16 cellular contexts compared by ENCODE assay signal in the genomic region with DNA sequence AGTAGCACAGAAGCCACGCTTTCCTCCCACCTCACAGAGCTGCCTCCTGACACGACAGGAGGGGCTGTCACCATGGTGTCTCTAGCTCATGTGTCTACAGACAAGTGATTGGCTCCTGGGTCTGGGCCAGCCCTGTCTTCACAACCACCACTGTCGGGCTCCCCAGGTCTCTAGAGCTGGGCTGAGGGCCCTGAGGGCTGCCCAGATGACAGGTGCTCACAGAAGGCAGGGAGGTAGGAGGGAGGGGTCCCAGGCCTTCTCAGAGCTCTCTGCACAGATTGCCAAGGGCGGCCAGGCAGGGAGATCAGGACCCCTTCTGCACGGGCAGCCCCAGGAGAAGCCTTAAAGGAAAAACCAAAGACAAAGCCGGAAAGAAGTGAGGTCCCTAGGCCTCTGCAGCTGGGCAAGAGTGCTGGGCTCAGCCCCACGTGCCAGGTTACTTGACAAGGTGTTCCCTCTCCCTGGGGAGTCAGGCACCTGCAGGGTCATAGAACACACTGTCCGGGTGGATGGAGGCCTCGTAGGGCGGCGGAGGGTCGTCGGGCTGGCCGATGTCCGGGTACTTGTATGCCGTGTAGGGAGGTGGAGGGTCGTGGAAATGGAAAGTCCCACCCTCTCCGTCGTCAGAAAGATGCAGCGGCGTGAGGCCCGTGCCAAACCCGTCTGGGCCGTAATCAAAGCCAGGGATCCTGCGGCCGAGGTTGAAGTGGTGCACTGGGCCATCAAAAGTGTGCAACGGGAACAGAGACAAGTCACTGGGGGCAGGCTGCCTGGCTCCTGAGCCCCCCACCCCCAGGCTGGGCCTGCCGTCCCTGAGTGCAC.
"Had no signal": no experiment of that assay in that cellular context is flagged by ENCODE, and none has a peak within 500 bp of the region (broad histone marks: within the 10 kb centered on the region; RNA-seq: fewer than 3 reads in every experiment).

No MANE protein-coding gene starts in this region.

- H3K9me3 Mint-ChIP-seq: activated T-helper 2 cell treated with anti-CD3 and anti-CD28 coated beads, Interferon-gamma antibody, Interleukin-2, Interleukin-4, amounts not matched to agents 10 μg/mL and 5 μg/mL and 100 μg/mL, durations not matched to agents 14 hours and 24 hours and 36 hours; mesothelial cell of epicardium; stimulated activated naive CD8-positive, alpha-beta T cell treated with anti-CD3 and anti-CD28 coated beads, Interleukin-15, Interleukin-2, amounts not matched to agents 100 ng/mL and 50 ng/mL, for 24 hours had no signal

- H3K27me3 ChIP-seq: ascending aorta, esophagus muscularis mucosa had no signal

- H3K4me1 ChIP-seq: ascending aorta, esophagus muscularis mucosa, psoas muscle had no signal

- DNase-seq: activated CD4-positive, alpha-beta T cell treated with anti-CD3 and anti-CD28 coated beads for 36 hours; activated CD8-positive, alpha-beta memory T cell treated with anti-CD3 and anti-CD28 coated beads, Interleukin-2, amount 50 U/mL, for 48 hours; activated CD8-positive, alpha-beta T cell treated with anti-CD3 and anti-CD28 coated beads, Interleukin-2, amount 10 ng/mL, durations not matched to agents 7 days and 5 days; foreskin fibroblast; left ventricle myocardium superior; stimulated activated CD4-positive, alpha-beta T cell treated with anti-CD3 and anti-CD28 coated beads, Interleukin-2, amount 100 ng/mL, for 48 hours; T1000; WERI-Rb-1 had no signal

- H3K27me3 Mint-ChIP-seq: activated CD4-positive, alpha-beta T cell treated with anti-CD3 and anti-CD28 coated beads for 36 hours; activated naive CD8-positive, alpha-beta T cell; stimulated activated naive CD8-positive, alpha-beta T cell treated with anti-CD3 and anti-CD28 coated beads, Interleukin-15, Interleukin-2, amounts not matched to agents 100 ng/mL and 50 ng/mL, for 24 hours had no signal

- H3K4me3 Mint-ChIP-seq: activated CD4-positive, alpha-beta T cell treated with anti-CD3 and anti-CD28 coated beads for 36 hours; activated CD8-positive, alpha-beta T cell treated with anti-CD3 and anti-CD28 coated beads, Interleukin-2, amount 10 ng/mL, durations not matched to agents 7 days and 5 days; activated naive CD8-positive, alpha-beta T cell; mesothelial cell of epicardium; stimulated activated naive CD8-positive, alpha-beta T cell treated with anti-CD3 and anti-CD28 coated beads, Interleukin-15, Interleukin-2, amounts not matched to agents 100 ng/mL and 50 ng/mL, for 24 hours had no signal

- ATAC-seq: activated CD4-positive, alpha-beta T cell treated with anti-CD3 and anti-CD28 coated beads for 36 hours; activated CD8-positive, alpha-beta T cell treated with anti-CD3 and anti-CD28 coated beads, Interleukin-2, amount 10 ng/mL, durations not matched to agents 7 days and 5 days; left ventricle myocardium superior; psoas muscle had no signal

- H3K27ac Mint-ChIP-seq: activated CD4-positive, alpha-beta T cell treated with anti-CD3 and anti-CD28 coated beads for 36 hours; activated CD8-positive, alpha-beta T cell treated with anti-CD3 and anti-CD28 coated beads, Interleukin-2, amount 10 ng/mL, durations not matched to agents 7 days and 5 days; activated naive CD8-positive, alpha-beta T cell; activated T-helper 2 cell treated with anti-CD3 and anti-CD28 coated beads, Interferon-gamma antibody, Interleukin-2, Interleukin-4, amounts not matched to agents 10 μg/mL and 5 μg/mL and 100 μg/mL, durations not matched to agents 14 hours and 24 hours and 36 hours; mesothelial cell of epicardium; stimulated activated naive CD8-positive, alpha-beta T cell treated with anti-CD3 and anti-CD28 coated beads, Interleukin-15, Interleukin-2, amounts not matched to agents 100 ng/mL and 50 ng/mL, for 24 hours had no signal

- H3K27ac ChIP-seq: ascending aorta, esophagus muscularis mucosa, psoas muscle, thoracic aorta, WERI-Rb-1 had no signal

- H3K4me1 Mint-ChIP-seq: activated CD4-positive, alpha-beta T cell treated with anti-CD3 and anti-CD28 coated beads for 36 hours; mesothelial cell of epicardium had no signal

- H3K4me3 ChIP-seq: ascending aorta, esophagus muscularis mucosa, psoas muscle, thoracic aorta had no signal

- H3K9me3 ChIP-seq: ascending aorta, esophagus muscularis mucosa, psoas muscle, thoracic aorta had no signal
